Comparison of ENCODE assay signal across 18 cellular contexts in the genomic region with DNA sequence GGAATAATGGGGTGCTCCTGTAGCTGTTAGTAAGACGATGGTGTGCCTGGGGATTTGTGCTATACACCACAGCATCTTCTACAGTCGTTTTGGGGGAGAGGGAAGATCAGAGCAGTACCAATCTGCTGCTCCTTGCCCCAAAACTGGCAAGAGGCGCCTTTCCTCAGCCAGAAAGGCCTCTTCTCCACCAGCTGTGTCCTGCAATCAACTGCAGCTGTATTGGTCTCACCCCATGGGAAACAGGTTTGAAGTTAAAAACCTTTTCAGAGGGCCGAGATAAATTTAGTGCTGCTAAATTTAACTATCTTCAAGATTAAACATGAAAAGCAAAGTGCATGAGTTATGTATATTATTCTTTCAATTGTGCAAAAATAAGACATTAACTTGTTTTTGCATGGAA. TPM values are rescaled to one million over a fixed set of nuclear protein-coding genes. Genes with fewer than 3 reads are reported as not detected.
A peak's percentile ranks its signal among the peaks of the same experiment; 100 is the strongest.
DNase-seq lines count a peak whose midpoint lies in the region; ATAC-seq and TF ChIP-seq lines count a peak whose summit lies in the region.
"Had no signal": no experiment of that assay in that cellular context is flagged by ENCODE, and none has a peak within 500 bp of the region (broad histone marks: within the 10 kb centered on the region; RNA-seq: fewer than 3 reads in every experiment).

No MANE protein-coding gene starts in this region.

- H3K9me3 Mint-ChIP-seq in activated CD8-positive, alpha-beta T cell treated with anti-CD3 and anti-CD28 coated beads, Interleukin-2, amount 10 ng/mL, durations not matched to agents 7 days and 5 days (ENCODE audit: insufficient read depth), result no peaks in the 10 kb centered on the region
- no peaks in the 10 kb centered on the region for H3K9me3 Mint-ChIP-seq in activated CD8-positive, alpha-beta T cell treated with anti-CD3 and anti-CD28 coated beads for 36 hours
- H3K9me3 Mint-ChIP-seq in IgD-negative memory B cell (no peaks in the 10 kb centered on the region), neural crest cell (no peaks in the 10 kb centered on the region)
- no peaks in the 10 kb centered on the region for H3K9me3 Mint-ChIP-seq in activated naive CD8-positive, alpha-beta T cell (ENCODE audit: low read depth)

- H3K4me1 Mint-ChIP-seq in activated CD8-positive, alpha-beta T cell treated with anti-CD3 and anti-CD28 coated beads, Interleukin-2, amount 10 ng/mL, durations not matched to agents 7 days and 5 days (ENCODE audit: low read depth), result peaks cover 42% of the 10 kb centered on the region
- H3K4me1 Mint-ChIP-seq in activated CD8-positive, alpha-beta T cell treated with anti-CD3 and anti-CD28 coated beads for 36 hours (ENCODE audit: low read depth), result peaks cover 18% of the 10 kb centered on the region
- H3K4me1 Mint-ChIP-seq in IgD-negative memory B cell, result peaks cover 20 to 32% (median 26%) of the 10 kb centered on the region in 3 donors
- peaks cover 23% of the 10 kb centered on the region for H3K4me1 Mint-ChIP-seq in activated naive CD8-positive, alpha-beta T cell (ENCODE audit: low read depth)
- peaks cover 20% of the 10 kb centered on the region for H3K4me1 Mint-ChIP-seq in neural crest cell

- CTCF ChIA-PET in activated CD8-positive, alpha-beta T cell treated with anti-CD3 and anti-CD28 coated beads, Interleukin-2, amount 10 ng/mL, durations not matched to agents 7 days and 5 days (lab: Charles Lee), result interaction anchor here (1.2 to 2.9 kb wide), 4 partner anchors 10 to 108 kb away, joined by 4 to 29 read pairs (median 8); no protein-coding TSS in a partner anchor
- CTCF ChIA-PET in activated CD8-positive, alpha-beta T cell treated with anti-CD3 and anti-CD28 coated beads for 36 hours (lab: Charles Lee), result interaction anchor here (1.5 to 8.5 kb wide), 3 partner anchors 15 to 1115 kb away, joined by 3 to 78 read pairs (median 4); no protein-coding TSS in a partner anchor

- ATAC-seq in activated CD8-positive, alpha-beta T cell treated with anti-CD3 and anti-CD28 coated beads, Interleukin-2, amount 10 ng/mL, durations not matched to agents 7 days and 5 days, result no peak
- no peak for ATAC-seq in activated CD8-positive, alpha-beta T cell treated with anti-CD3 and anti-CD28 coated beads for 36 hours
- ATAC-seq: left ventricle myocardium superior had no signal

- peaks cover 12% of the 10 kb centered on the region for H3K36me3 Mint-ChIP-seq in activated CD8-positive, alpha-beta T cell treated with anti-CD3 and anti-CD28 coated beads, Interleukin-2, amount 10 ng/mL, durations not matched to agents 7 days and 5 days (ENCODE audit: low read depth)
- peaks cover 4% of the 10 kb centered on the region for H3K36me3 Mint-ChIP-seq in activated CD8-positive, alpha-beta T cell treated with anti-CD3 and anti-CD28 coated beads for 36 hours (ENCODE audit: low read depth)
- no peaks in the 10 kb centered on the region for H3K36me3 Mint-ChIP-seq in IgD-negative memory B cell
- H3K36me3 Mint-ChIP-seq in activated naive CD8-positive, alpha-beta T cell, result no peaks in the 10 kb centered on the region
- no peaks in the 10 kb centered on the region for H3K36me3 Mint-ChIP-seq in neural crest cell (ENCODE audit: low read depth)

- DNase-seq in activated CD8-positive, alpha-beta T cell treated with anti-CD3 and anti-CD28 coated beads, Interleukin-2, amount 10 ng/mL, durations not matched to agents 7 days and 5 days, result no peak
- no peak for DNase-seq in activated CD8-positive, alpha-beta T cell treated with anti-CD3 and anti-CD28 coated beads for 36 hours
- DNase-seq in neural crest cell (ENCODE audit: low read depth, low spot score), result no peak
- no peak for DNase-seq in GF-D8 (lab: John Stamatoyannopoulos, UW)
- no peak for DNase-seq in NCI-H1105 (lab: John Stamatoyannopoulos, UW)
- DNase-seq in NK-92 treated with Interleukin-12 subunit alpha and Interleukin-12 subunit beta, amount 100 ng/mL, for 24 hours (lab: John Stamatoyannopoulos, UW), result no peak
- DNase-seq: ACHN; adrenal gland; central memory CD4-positive, alpha-beta T cell; foreskin fibroblast; left ventricle myocardium superior; NCI-H1092 treated with DMSO at 0.1 percent for 48 hours; NCI-H2171; Right ventricle myocardium superior; T1000; testis had no signal

- peak overlapping the region; percentile 51 for H3K27ac Mint-ChIP-seq in activated CD8-positive, alpha-beta T cell treated with anti-CD3 and anti-CD28 coated beads, Interleukin-2, amount 10 ng/mL, durations not matched to agents 7 days and 5 days
- no peak overlapping the region for H3K27ac Mint-ChIP-seq in activated CD8-positive, alpha-beta T cell treated with anti-CD3 and anti-CD28 coated beads for 36 hours
- H3K27ac Mint-ChIP-seq in IgD-negative memory B cell, result peak overlapping the region in 1 of 3 donors; percentile 64
- H3K27ac Mint-ChIP-seq in activated naive CD8-positive, alpha-beta T cell, result peak overlapping the region; percentile 43
- H3K27ac Mint-ChIP-seq in neural crest cell (ENCODE audit: unreplicated experiment), result no peak overlapping the region

- intact Hi-C loops in activated CD8-positive, alpha-beta T cell treated with anti-CD3 and anti-CD28 coated beads for 36 hours (cut with micrococcal nuclease), result no loop called here

- peak overlapping the region; percentile 57 for H3K4me3 Mint-ChIP-seq in activated CD8-positive, alpha-beta T cell treated with anti-CD3 and anti-CD28 coated beads, Interleukin-2, amount 10 ng/mL, durations not matched to agents 7 days and 5 days
- no peak overlapping the region for H3K4me3 Mint-ChIP-seq in activated CD8-positive, alpha-beta T cell treated with anti-CD3 and anti-CD28 coated beads for 36 hours
- H3K4me3 Mint-ChIP-seq in IgD-negative memory B cell, result peak overlapping the region in 3 of 4 donors; percentile 34 to 98 (median 97)
- peak overlapping the region; percentile 24 for H3K4me3 Mint-ChIP-seq in activated naive CD8-positive, alpha-beta T cell
- peak overlapping the region; percentile 69 for H3K4me3 Mint-ChIP-seq in neural crest cell

- H3K27me3 Mint-ChIP-seq in activated CD8-positive, alpha-beta T cell treated with anti-CD3 and anti-CD28 coated beads, Interleukin-2, amount 10 ng/mL, durations not matched to agents 7 days and 5 days (ENCODE audit: low read depth), result no peaks in the 10 kb centered on the region
- no peaks in the 10 kb centered on the region for H3K27me3 Mint-ChIP-seq in activated CD8-positive, alpha-beta T cell treated with anti-CD3 and anti-CD28 coated beads for 36 hours
- H3K27me3 Mint-ChIP-seq in IgD-negative memory B cell (no peaks in the 10 kb centered on the region), neural crest cell (ENCODE audit: low read depth) (no peaks in the 10 kb centered on the region)
- no peaks in the 10 kb centered on the region for H3K27me3 Mint-ChIP-seq in activated naive CD8-positive, alpha-beta T cell

- POLR2A ChIA-PET in activated CD8-positive, alpha-beta T cell treated with anti-CD3 and anti-CD28 coated beads, Interleukin-2, amount 10 ng/mL, durations not matched to agents 7 days and 5 days (lab: Charles Lee), result interaction anchor here (1.9 to 4.1 kb wide), 2 partner anchors 15 to 826 kb away, joined by 6 to 100 read pairs; no protein-coding TSS in a partner anchor
- POLR2A ChIA-PET in activated CD8-positive, alpha-beta T cell treated with anti-CD3 and anti-CD28 coated beads for 36 hours (lab: Charles Lee), result interaction anchor here (5.6 kb wide), 1 partner anchor 15 kb away, joined by 55 read pairs; no protein-coding TSS in a partner anchor

- TF ChIP-seq CTCF in activated CD8-positive, alpha-beta T cell treated with anti-CD3 and anti-CD28 coated beads for 36 hours (IDR thresholded peaks at IDR 0.05), result no peak
- TF ChIP-seq CTCF in neural crest cell (conservative IDR thresholded peaks at IDR 0.05), result no peak

RNA-seq across cellular contexts. Expression of gene RNASEH2B, which starts 1.2 kb away (rescaled TPM):
- 100 to 1,000 TPM; 105 to 107 TPM for total RNA-seq in activated CD8-positive, alpha-beta T cell treated with anti-CD3 and anti-CD28 coated beads, Interleukin-2, amount 10 ng/mL, durations not matched to agents 7 days and 5 days
- total RNA-seq in activated CD8-positive, alpha-beta T cell treated with anti-CD3 and anti-CD28 coated beads for 36 hours, result 10 to 100 TPM; 63.5 to 69.4 TPM
- 189 TPM for polyA plus RNA-seq in IgD-negative memory B cell
- total RNA-seq in neural crest cell, result 53.2 and 55.2 TPM in 2 replicates

Comparison
In these comparisons a context has a peak if more than half of its experiments do, and no peak if none do; other contexts are left out.
1. H3K27ac Mint-ChIP-seq: peak in activated CD8-positive, alpha-beta T cell treated with anti-CD3 and anti-CD28 coated beads, Interleukin-2, amount 10 ng/mL, durations not matched to agents 7 days and 5 days (single experiment) and activated naive CD8-positive, alpha-beta T cell (single experiment); none in activated CD8-positive, alpha-beta T cell treated with anti-CD3 and anti-CD28 coated beads for 36 hours (single experiment) and neural crest cell (single experiment).